24 cellular contexts compared by ENCODE assay signal in genomic region chr20:37584238-37584807, GRCh38.
"Had no signal": no experiment of that assay in that cellular context is flagged by ENCODE, and none has a peak within 500 bp of the region (broad histone marks: within the 10 kb centered on the region; RNA-seq: fewer than 3 reads in every experiment).

No MANE protein-coding gene starts in this region.

- H3K9me3 ChIP-seq: suprapubic skin had no signal

- H3K4me3 Mint-ChIP-seq: activated CD4-positive, alpha-beta memory T cell treated with anti-CD3 and anti-CD28 coated beads for 36 hours; activated naive CD4-positive, alpha-beta T cell treated with anti-CD3 and anti-CD28 coated beads, Interleukin-2, amount 10 ng/mL, durations not matched to agents 7 days and 5 days; activated naive CD8-positive, alpha-beta T cell treated with anti-CD3 and anti-CD28 coated beads, Interleukin-2, amount 10 ng/mL, durations not matched to agents 7 days and 5 days; activated T-cell treated with anti-CD3 and anti-CD28 coated beads, Interleukin-2, amount 50 U/mL, for 24 hours; brain; mesothelial cell of epicardium; naive B cell; neural crest cell; T-helper 17 cell had no signal

- H3K27me3 Mint-ChIP-seq: brain had no signal

- H3K4me1 Mint-ChIP-seq: activated naive CD4-positive, alpha-beta T cell treated with anti-CD3 and anti-CD28 coated beads, Interleukin-2, amount 10 ng/mL, durations not matched to agents 7 days and 5 days; activated naive CD8-positive, alpha-beta T cell treated with anti-CD3 and anti-CD28 coated beads, Interleukin-2, amount 10 ng/mL, durations not matched to agents 7 days and 5 days; mesothelial cell of epicardium; neural crest cell; T-helper 17 cell had no signal

- H3K27me3 ChIP-seq: ascending aorta had no signal

- H3K27ac ChIP-seq: ascending aorta, spleen, suprapubic skin, tibial artery had no signal

- H3K4me3 ChIP-seq: ascending aorta, spleen, suprapubic skin, tibial artery had no signal

- H3K4me1 ChIP-seq: ascending aorta, spleen, suprapubic skin, tibial artery had no signal

- H3K9me3 Mint-ChIP-seq: activated naive CD4-positive, alpha-beta T cell treated with anti-CD3 and anti-CD28 coated beads, Interleukin-2, amount 10 ng/mL, durations not matched to agents 7 days and 5 days; neural crest cell had no signal

- H3K36me3 ChIP-seq: ascending aorta, spleen, suprapubic skin, tibial artery had no signal

- DNase-seq: activated CD4-positive, alpha-beta memory T cell treated with anti-CD3 and anti-CD28 coated beads for 36 hours; activated CD4-positive, alpha-beta T cell treated with anti-CD3 and anti-CD28 coated beads for 48 hours; activated CD8-positive, alpha-beta memory T cell treated with anti-CD3 and anti-CD28 coated beads, Interleukin-2, amount 50 U/mL, for 4 hours; activated gamma-delta T cell; activated naive CD4-positive, alpha-beta T cell treated with anti-CD3 and anti-CD28 coated beads, Interleukin-2, amount 10 ng/mL, durations not matched to agents 7 days and 5 days; activated naive CD8-positive, alpha-beta T cell treated with anti-CD3 and anti-CD28 coated beads, Interleukin-2, amount 10 ng/mL, durations not matched to agents 7 days and 5 days; activated T-cell treated with anti-CD3 and anti-CD28 coated beads, Interleukin-2, amount 50 U/mL, for 24 hours; cortex of kidney; foreskin fibroblast; head of caudate nucleus; hippocampal formation; left cardiac atrium; naive B cell; right cardiac atrium; spleen; stimulated activated naive CD4-positive, alpha-beta T cell; T-helper 17 cell; T1000; tibial artery had no signal

- H3K36me3 Mint-ChIP-seq: activated CD4-positive, alpha-beta memory T cell treated with anti-CD3 and anti-CD28 coated beads for 36 hours; activated naive CD4-positive, alpha-beta T cell treated with anti-CD3 and anti-CD28 coated beads, Interleukin-2, amount 10 ng/mL, durations not matched to agents 7 days and 5 days; brain; mesothelial cell of epicardium had no signal

- H3K27ac Mint-ChIP-seq: activated CD4-positive, alpha-beta memory T cell treated with anti-CD3 and anti-CD28 coated beads for 36 hours; activated naive CD4-positive, alpha-beta T cell treated with anti-CD3 and anti-CD28 coated beads, Interleukin-2, amount 10 ng/mL, durations not matched to agents 7 days and 5 days; activated naive CD8-positive, alpha-beta T cell treated with anti-CD3 and anti-CD28 coated beads, Interleukin-2, amount 10 ng/mL, durations not matched to agents 7 days and 5 days; activated T-cell treated with anti-CD3 and anti-CD28 coated beads, Interleukin-2, amount 50 U/mL, for 24 hours; mesothelial cell of epicardium; naive B cell; T-helper 17 cell had no signal
